Comparison of ENCODE assay signal across 9 cellular contexts in genomic region chr4:102598759-102599379, GRCh38.
DNase-seq lines count a peak whose midpoint lies in the region; ATAC-seq and TF ChIP-seq lines count a peak whose summit lies in the region.
"Had no signal": no experiment of that assay in that cellular context is flagged by ENCODE, and none has a peak within 500 bp of the region (broad histone marks: within the 10 kb centered on the region; RNA-seq: fewer than 3 reads in every experiment).

No MANE protein-coding gene starts in this region.

- TF ChIP-seq CTCF in GM10248 (IDR thresholded peaks at IDR 0.05; ENCODE audit: control extremely low read depth, extremely low read depth, low read depth, missing control alignments) (no peak), fibroblast of lung (conservative IDR thresholded peaks at IDR 0.05 in 1 of 2, IDR thresholded peaks at IDR 0.05 in 1 of 2; ENCODE audit: low read depth in 1 of 2, low read length in 2 of 2) (no peak)

- H3K4me2 ChIP-seq in fibroblast of lung (ENCODE audit: extremely low read depth, insufficient read depth, low read length) = no peak overlapping the region

- CTCF ChIA-PET in GM10248 (lab: Yijun Ruan, JAX) = interaction anchor here (1.0 to 1.8 kb wide), 4 partner anchors 10 to 25 kb away, joined by 4 to 5 read pairs (median 4); no protein-coding TSS in a partner anchor

- POLR2A ChIA-PET in GM10248 (lab: Yijun Ruan, JAX) = no interaction called here

- H2AFZ ChIP-seq in fibroblast of lung (ENCODE audit: low read length) = no peak overlapping the region

- H3K79me2 ChIP-seq in fibroblast of lung (ENCODE audit: control insufficient read depth, insufficient read depth, low read length) = no peaks in the 10 kb centered on the region

- peaks cover 4% of the 10 kb centered on the region for H3K36me3 ChIP-seq in fibroblast of lung (ENCODE audit: control insufficient read depth, insufficient read depth, low read length)

- no peak overlapping the region for H3K27ac ChIP-seq in fibroblast of lung (ENCODE audit: insufficient read depth, low read length)

- H3K4me1 ChIP-seq in fibroblast of lung (ENCODE audit: control insufficient read depth, extremely low read depth, insufficient read depth, low read length) = no peaks in the 10 kb centered on the region

- no peaks in the 10 kb centered on the region for H3K27me3 ChIP-seq in fibroblast of lung (ENCODE audit: control insufficient read depth, insufficient read depth, low read length)

- H4K20me1 ChIP-seq in fibroblast of lung (ENCODE audit: control insufficient read depth, extremely low read depth, insufficient read depth, low read length) = no peaks in the 10 kb centered on the region

- H3K9ac ChIP-seq in fibroblast of lung (ENCODE audit: insufficient read depth, low read length) = no peak overlapping the region

- no peak overlapping the region for H3K4me3 ChIP-seq in fibroblast of lung (replicated peaks in 1 of 4; ENCODE audit: control extremely low read depth in 1 of 4, insufficient read depth in 1 of 4, low read depth in 3 of 4, low read length in 4 of 4)

- peak; percentile 41 for DNase-seq in GM10248 (ENCODE audit: extremely low spot score)
- DNase-seq in fibroblast of lung (ENCODE audit: low read depth in 2 of 2) = peak; percentile 28 to 31
- no peak for DNase-seq in HPDE6-E6E7 (ENCODE audit: extremely low spot score)
- no peak for DNase-seq in superior temporal gyrus (ENCODE audit: extremely low spot score)
- no peak for DNase-seq in mucosa of gallbladder (ENCODE audit: low spot score)
- no peak for DNase-seq in NCI-H524 treated with DMSO at 0.1 percent for 48 hours (lab: John Stamatoyannopoulos, UW)
- DNase-seq: GF-D8 had no signal

- H3K9me3 ChIP-seq in fibroblast of lung (ENCODE audit: control insufficient read depth, insufficient read depth, low read depth, low read length) = no peaks in the 10 kb centered on the region

- peak; percentile 23 for ATAC-seq in GM19455 (IDR thresholded peaks at IDR 0.05; ENCODE audit: unreplicated experiment)
- ATAC-seq in HG03196 (IDR thresholded peaks at IDR 0.05; ENCODE audit: unreplicated experiment) = peak; percentile 29

Comparison
In these comparisons a context has a peak if more than half of its experiments do, and no peak if none do; other contexts are left out.
1. DNase-seq: peak in GM10248 (single experiment) and fibroblast of lung (2 of 2); none in HPDE6-E6E7 (single experiment), superior temporal gyrus (single experiment), mucosa of gallbladder (single experiment) and NCI-H524 treated with DMSO at 0.1 percent for 48 hours (single experiment).